Comparison of ENCODE assay signal across 23 cellular contexts in genomic region chr12:13596714-13597113, GRCh38.
DNase-seq lines count a peak whose midpoint lies in the region; ATAC-seq lines count a peak whose summit lies in the region.
"Had no signal": no experiment of that assay in that cellular context is flagged by ENCODE, and none has a peak within 500 bp of the region (broad histone marks: within the 10 kb centered on the region; RNA-seq: fewer than 3 reads in every experiment).

No MANE protein-coding gene starts in this region.

- no peak overlapping the region for H3K27ac ChIP-seq in mesendoderm (ENCODE audit: low read depth, low read length)
- H3K27ac ChIP-seq: A549; BLaER1 treated with 17β-estradiol and CSF1 and Interleukin-3, amounts not matched to agents 10 nM and 100 nM had no signal

- H4K5ac ChIP-seq in mesendoderm (ENCODE audit: low read length): no peak overlapping the region

- H2BK120ac ChIP-seq in mesendoderm (ENCODE audit: low read depth, low read length): no peak overlapping the region

- no peaks in the 10 kb centered on the region for H3K79me1 ChIP-seq in mesendoderm (ENCODE audit: low read length)

- H4K8ac ChIP-seq in mesendoderm (ENCODE audit: low read depth, low read length): no peak overlapping the region

- no peak overlapping the region for H2BK5ac ChIP-seq in mesendoderm (ENCODE audit: low read length)

- no peak overlapping the region for H3K4me3 Mint-ChIP-seq in effector memory CD8-positive, alpha-beta T cell
- H3K4me3 Mint-ChIP-seq: CD14-positive monocyte; CD4-positive, alpha-beta T cell; CD8-positive, alpha-beta memory T cell had no signal

- peak overlapping the region; percentile 53 for H3K56ac ChIP-seq in mesendoderm (ENCODE audit: low read length)

- H3K4me1 ChIP-seq in mesendoderm (ENCODE audit: control insufficient read depth, low read depth, low read length): peaks cover 2% of the 10 kb centered on the region
- H3K4me1 ChIP-seq: A549, BE2C, HAP-1 had no signal

- no peaks in the 10 kb centered on the region for H3K27me3 ChIP-seq in mesendoderm (ENCODE audit: insufficient read depth, low read length, poor library complexity)
- H3K27me3 ChIP-seq: BE2C; BLaER1 treated with 17β-estradiol and CSF1 and Interleukin-3, amounts not matched to agents 10 nM and 100 nM had no signal

- peaks cover 0 to 2% of the 10 kb centered on the region in 2 donors for H3K9me3 Mint-ChIP-seq in effector memory CD8-positive, alpha-beta T cell

- peak; percentile 29 for DNase-seq in ELF-1 (ENCODE audit: low read depth, low spot score)
- peak; percentile 13 for DNase-seq in NCI-H69 (lab: John Stamatoyannopoulos, UW)
- DNase-seq in mesendoderm: no peak
- DNase-seq in retina: peak; percentile 16
- DNase-seq in iPS-NIHi7 (ENCODE audit: extremely low spot score): no peak
- no peak for DNase-seq in effector memory CD8-positive, alpha-beta T cell
- DNase-seq: 8988T; ACHN; AML-193; BE2C; CD4-positive, alpha-beta T cell; CD8-positive, alpha-beta memory T cell; DMS 273 treated with DMSO at 0.1 percent for 48 hours; DND-41; GDM1; GOT3 had no signal

- no peak overlapping the region for H3K4me2 ChIP-seq in mesendoderm (ENCODE audit: low read length)
- H3K4me2 ChIP-seq: A549; BLaER1 treated with 17β-estradiol and CSF1 and Interleukin-3, amounts not matched to agents 10 nM and 100 nM had no signal

- H3K27me3 Mint-ChIP-seq in effector memory CD8-positive, alpha-beta T cell: no peaks in the 10 kb centered on the region

- no peak overlapping the region for H3K23ac ChIP-seq in mesendoderm (ENCODE audit: low read length)

- no peak overlapping the region for H3K9ac ChIP-seq in mesendoderm (ENCODE audit: low read length)
- H3K9ac ChIP-seq: BLaER1 treated with 17β-estradiol and CSF1 and Interleukin-3, amounts not matched to agents 10 nM and 100 nM had no signal

- H2AK5ac ChIP-seq in mesendoderm (ENCODE audit: low read length): no peak overlapping the region

- peak overlapping the region; percentile 41 for H3K18ac ChIP-seq in mesendoderm (ENCODE audit: low read length)

- no peaks in the 10 kb centered on the region for H3K36me3 ChIP-seq in mesendoderm (ENCODE audit: control insufficient read depth, insufficient read depth, low read length)
- H3K36me3 ChIP-seq: BE2C; BLaER1 treated with 17β-estradiol and CSF1 and Interleukin-3, amounts not matched to agents 10 nM and 100 nM; HAP-1 had no signal

- H2BK15ac ChIP-seq in mesendoderm (replicated peaks; ENCODE audit: low read depth): no peak overlapping the region

- no peaks in the 10 kb centered on the region for H3K36me3 Mint-ChIP-seq in effector memory CD8-positive, alpha-beta T cell (ENCODE audit: insufficient read depth)
- H3K36me3 Mint-ChIP-seq: CD14-positive monocyte; CD8-positive, alpha-beta memory T cell had no signal

- H3K79me2 ChIP-seq in mesendoderm (ENCODE audit: control insufficient read depth, insufficient read depth, low read length): no peaks in the 10 kb centered on the region

- H3K4ac ChIP-seq in mesendoderm (ENCODE audit: low read depth, low read length): no peak overlapping the region

- no peaks in the 10 kb centered on the region for H3K4me1 Mint-ChIP-seq in effector memory CD8-positive, alpha-beta T cell (ENCODE audit: low read depth in 2 of 2)
- H3K4me1 Mint-ChIP-seq: CD14-positive monocyte; CD8-positive, alpha-beta memory T cell had no signal

- H3K4me3 ChIP-seq in mesendoderm (ENCODE audit: low read length): no peak overlapping the region
- H3K4me3 ChIP-seq: A549; BLaER1 treated with 17β-estradiol and CSF1 and Interleukin-3, amounts not matched to agents 10 nM and 100 nM; GM12878; HAP-1 had no signal

- no peak overlapping the region for H3K27ac Mint-ChIP-seq in effector memory CD8-positive, alpha-beta T cell
- H3K27ac Mint-ChIP-seq: CD14-positive monocyte; CD4-positive, alpha-beta T cell; CD8-positive, alpha-beta memory T cell had no signal

- ATAC-seq in GM19324 (IDR thresholded peaks at IDR 0.05; ENCODE audit: low FRiP score, unreplicated experiment) (no peak), HG03469 (IDR thresholded peaks at IDR 0.05; ENCODE audit: unreplicated experiment) (no peak)
- no peak for ATAC-seq in effector memory CD8-positive, alpha-beta T cell (replicated peaks)
- ATAC-seq: A549, GM12878 had no signal

- no CpG with 5 or more reads among the region's 1 CpG for WGBS in mesendoderm (ENCODE audit: extremely low coverage, insufficient coverage, low lambda C conversion rate)

Comparison
In these comparisons a context has a peak if more than half of its experiments do, and no peak if none do; other contexts are left out.
1. DNase-seq: peak in ELF-1 (single experiment), NCI-H69 (single experiment) and retina (single experiment); none in mesendoderm (single experiment), iPS-NIHi7 (single experiment) and effector memory CD8-positive, alpha-beta T cell (0 of 3).